In the genomic region with DNA sequence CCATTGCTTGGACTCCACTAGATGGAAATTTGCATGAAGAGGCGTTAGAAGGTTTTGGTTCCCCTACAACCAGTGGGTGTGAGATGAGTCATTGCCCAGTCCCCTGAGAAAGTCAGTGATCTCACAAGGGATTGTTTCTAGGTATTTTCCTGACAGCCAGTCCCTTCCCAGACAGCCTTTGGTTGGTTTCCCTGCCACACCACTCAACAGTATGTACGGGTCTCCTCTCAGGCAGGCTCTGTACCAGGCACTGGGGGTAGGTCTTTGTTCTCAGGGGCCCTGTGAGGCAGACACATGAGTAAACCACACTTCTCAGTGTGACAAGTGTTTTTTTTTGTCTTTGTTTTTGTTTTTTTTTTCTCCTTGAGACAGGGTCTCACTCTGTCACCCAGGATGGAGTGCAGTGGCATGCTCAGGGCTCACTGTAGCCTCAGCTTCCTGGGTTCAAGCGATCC, we compare ENCODE assay signal across 8 cellular contexts. TPM values are rescaled to one million over a fixed set of nuclear protein-coding genes. Genes with fewer than 3 reads are reported as not detected.
DNase-seq lines count a peak whose midpoint lies in the region; ATAC-seq and TF ChIP-seq lines count a peak whose summit lies in the region.

No MANE protein-coding gene starts in this region.

- peaks cover 0 to 13% (median 0%) of the 10 kb centered on the region in 8 donors for H3K9me3 ChIP-seq in spleen
- H3K9me3 ChIP-seq in mucosa of descending colon = no peaks in the 10 kb centered on the region

- peak; percentile 71 for DNase-seq in activated effector memory CD4-positive, alpha-beta T cell treated with anti-CD3 and anti-CD28 coated beads, Interleukin-2, amount 50 U/mL, for 16 hours
- DNase-seq in activated effector memory CD4-positive, alpha-beta T cell treated with Interleukin-2 at 50 U/mL for 16 hours = no peak
- DNase-seq in activated CD4-positive, alpha-beta T cell treated with anti-CD3 and anti-CD28 coated beads, Interleukin-2, amount 50 U/mL, for 48 hours = peak; percentile 43 to 60
- DNase-seq in natural killer cell (no peak), NCI-H2081 (lab: John Stamatoyannopoulos, UW) (no peak), spleen (no peak), mucosa of descending colon (no peak)

- peaks cover 7 to 9% of the 10 kb centered on the region in 2 donors for H3K27me3 Mint-ChIP-seq in natural killer cell (ENCODE audit: low read depth in 2 of 2)

- no peak overlapping the region for H3K4me3 Mint-ChIP-seq in natural killer cell

- H3K4me1 ChIP-seq in spleen = peaks cover 0 to 29% (median 17%) of the 10 kb centered on the region in 6 donors
- peaks cover 9% of the 10 kb centered on the region for H3K4me1 ChIP-seq in mucosa of descending colon (ENCODE audit: low read depth)

- H3K27me3 ChIP-seq in spleen (replicated peaks in 1 of 7) = peaks cover 0 to 85% (median 17%) of the 10 kb centered on the region in 7 donors

- peaks cover 10 to 18% of the 10 kb centered on the region in 2 donors for H3K4me1 Mint-ChIP-seq in natural killer cell

- TF ChIP-seq POLR2A in spleen (IDR thresholded peaks at IDR 0.05) = no peak

- no peak overlapping the region for H3K4me3 ChIP-seq in spleen
- H3K4me3 ChIP-seq in mucosa of descending colon = no peak overlapping the region

- TF ChIP-seq CTCF in natural killer cell (IDR thresholded peaks at IDR 0.05) (no peak), spleen (IDR thresholded peaks at IDR 0.05 in 8 of 11, conservative IDR thresholded peaks at IDR 0.05 in 3 of 11) (no peak), mucosa of descending colon (IDR thresholded peaks at IDR 0.05) (no peak)

- peak; percentile 60 for ATAC-seq in HG03060 (IDR thresholded peaks at IDR 0.05; ENCODE audit: low read depth, unreplicated experiment)
- peak; percentile 18 to 42 (median 19) for ATAC-seq in natural killer cell
- ATAC-seq in mucosa of descending colon = no peak

- no peaks in the 10 kb centered on the region for H3K9me3 Mint-ChIP-seq in natural killer cell

- WGBS in spleen, 5 donors = 50 to 67% (median 62%) methylated on average over 3 of the region's 3 CpGs

- H3K36me3 ChIP-seq in spleen = no peaks in the 10 kb centered on the region
- no peaks in the 10 kb centered on the region for H3K36me3 ChIP-seq in mucosa of descending colon (ENCODE audit: low read depth)

- peak overlapping the region in 1 of 2 donors; percentile 64 for H3K27ac Mint-ChIP-seq in natural killer cell

- H3K27ac ChIP-seq in spleen = no peak overlapping the region

- no peaks in the 10 kb centered on the region for H3K36me3 Mint-ChIP-seq in natural killer cell

- intact Hi-C loops in natural killer cell (cut with micrococcal nuclease) = no loop called here
- intact Hi-C loops in spleen (cut with DNase I; ENCODE audit: low total_unique reads) = no loop called here
- intact Hi-C loops in mucosa of descending colon (cut with DNase I, micrococcal nuclease) = no loop called here

RNA-seq across cellular contexts. Expression of a gene that starts 4.0 kb away (rescaled TPM):
- total RNA-seq in natural killer cell = under 1 TPM; 0.14 to 0.56 (median 0.43) TPM
- total RNA-seq in spleen = 1 to 10 TPM in 6 of 7 donors, under 1 TPM in 1; 0.51 to 6.2 (median 1.5) TPM
- polyA plus RNA-seq in spleen = 10 to 100 TPM in 1 of 3 donors, 1 to 10 TPM in 1, under 1 TPM in 1; 0.83 to 11.1 (median 7.7) TPM
- total RNA-seq in mucosa of descending colon = under 1 TPM; 0.44 to 0.99 (median 0.49) TPM

RNA-seq across cellular contexts. Expression of a gene that starts 59.3 kb away (rescaled TPM):
- total RNA-seq in natural killer cell (10 to 100 TPM; 18.4 to 23.0 (median 21.7) TPM), spleen (10 to 100 TPM; 18.6 to 96.1 (median 27.8) TPM), mucosa of descending colon (10 to 100 TPM; 28.1 to 36.5 (median 32.8) TPM)
- 10 to 100 TPM; 26.9 to 46.7 (median 29.7) TPM for polyA plus RNA-seq in spleen

Comparison
In these comparisons a context has a peak if more than half of its experiments do, and no peak if none do; other contexts are left out.
1. DNase-seq: peak in activated effector memory CD4-positive, alpha-beta T cell treated with anti-CD3 and anti-CD28 coated beads, Interleukin-2, amount 50 U/mL, for 16 hours (single experiment) and activated CD4-positive, alpha-beta T cell treated with anti-CD3 and anti-CD28 coated beads, Interleukin-2, amount 50 U/mL, for 48 hours (2 of 2); none in activated effector memory CD4-positive, alpha-beta T cell treated with Interleukin-2 at 50 U/mL for 16 hours (single experiment), natural killer cell (single experiment), NCI-H2081 (0 of 2), spleen (single experiment) and mucosa of descending colon (0 of 3).